ENCODE assay signal across 10 cellular contexts in genomic region chr1:86616871-86617270, GRCh38.
DNase-seq lines count a peak whose midpoint lies in the region; ATAC-seq and TF ChIP-seq lines count a peak whose summit lies in the region.
"Had no signal": no experiment of that assay in that cellular context is flagged by ENCODE, and none has a peak within 500 bp of the region (broad histone marks: within the 10 kb centered on the region; RNA-seq: fewer than 3 reads in every experiment).

No MANE protein-coding gene starts in this region.

- TF ChIP-seq POLR2A in adrenal gland (IDR thresholded peaks at IDR 0.05): no peak

- peak overlapping the region; percentile 6 to 50 for H3K27ac Mint-ChIP-seq in effector memory CD8-positive, alpha-beta T cell
- H3K27ac Mint-ChIP-seq in activated T-cell treated with anti-CD3 and anti-CD28 coated beads, Interleukin-2, amount 50 U/mL, for 24 hours: no peak overlapping the region

- 33 to 56% (median 55%) methylated on average over 1 of the region's 1 CpG for WGBS in adrenal gland, 4 donors

- peak; percentile 88 for DNase-seq in GM12864 (ENCODE audit: low read depth)
- no peak for DNase-seq in effector memory CD8-positive, alpha-beta T cell
- no peak for DNase-seq in adrenal gland
- DNase-seq in activated T-cell treated with anti-CD3 and anti-CD28 coated beads, Interleukin-2, amount 50 U/mL, for 24 hours: no peak
- DNase-seq in foreskin fibroblast: no peak
- no peak for DNase-seq in right atrium auricular region (ENCODE audit: low spot score)
- DNase-seq: right cardiac atrium had no signal

- H3K36me3 ChIP-seq in adrenal gland (replicated peaks in 1 of 2) (no peaks in the 10 kb centered on the region), right atrium auricular region (no peaks in the 10 kb centered on the region)
- H3K36me3 ChIP-seq: SJSA1 had no signal

- H3K4me1 Mint-ChIP-seq in effector memory CD8-positive, alpha-beta T cell (ENCODE audit: low read depth in 2 of 2): peaks cover 4 to 5% of the 10 kb centered on the region in 2 donors
- H3K4me1 Mint-ChIP-seq in activated T-cell treated with anti-CD3 and anti-CD28 coated beads, Interleukin-2, amount 50 U/mL, for 24 hours (ENCODE audit: low read depth): peaks cover 5% of the 10 kb centered on the region

- intact Hi-C loops in adrenal gland (cut with DNase I): no loop called here

- no peaks in the 10 kb centered on the region for H3K36me3 Mint-ChIP-seq in effector memory CD8-positive, alpha-beta T cell (ENCODE audit: insufficient read depth)
- H3K36me3 Mint-ChIP-seq in activated T-cell treated with anti-CD3 and anti-CD28 coated beads, Interleukin-2, amount 50 U/mL, for 24 hours (ENCODE audit: low read depth): no peaks in the 10 kb centered on the region

- H3K27me3 Mint-ChIP-seq in effector memory CD8-positive, alpha-beta T cell: peaks cover 9 to 16% of the 10 kb centered on the region in 2 donors
- H3K27me3 Mint-ChIP-seq in activated T-cell treated with anti-CD3 and anti-CD28 coated beads, Interleukin-2, amount 50 U/mL, for 24 hours: peaks cover 9% of the 10 kb centered on the region

- ATAC-seq in GM21447 (IDR thresholded peaks at IDR 0.05; ENCODE audit: unreplicated experiment) (peak; percentile 100), HG03520 (IDR thresholded peaks at IDR 0.05; ENCODE audit: unreplicated experiment) (peak; percentile 100)
- peak; percentile 74 for ATAC-seq in effector memory CD8-positive, alpha-beta T cell (replicated peaks)

- no peak overlapping the region for H3K4me3 Mint-ChIP-seq in effector memory CD8-positive, alpha-beta T cell
- no peak overlapping the region for H3K4me3 Mint-ChIP-seq in activated T-cell treated with anti-CD3 and anti-CD28 coated beads, Interleukin-2, amount 50 U/mL, for 24 hours

- H3K27ac ChIP-seq in adrenal gland (no peak overlapping the region), right atrium auricular region (no peak overlapping the region)
- H3K27ac ChIP-seq: SJSA1 had no signal

- TF ChIP-seq CTCF in GM12864 (IDR thresholded peaks at IDR 0.05; ENCODE audit: low read depth, low read length, missing control alignments): no peak
- TF ChIP-seq CTCF in adrenal gland (IDR thresholded peaks at IDR 0.05): no peak
- no peak for TF ChIP-seq CTCF in foreskin fibroblast (IDR thresholded peaks at IDR 0.05; ENCODE audit: low read depth, low read length)
- no peak for TF ChIP-seq CTCF in right atrium auricular region (IDR thresholded peaks at IDR 0.05)

- H3K9me3 Mint-ChIP-seq in effector memory CD8-positive, alpha-beta T cell: peaks cover 3 to 7% of the 10 kb centered on the region in 2 donors
- H3K9me3 Mint-ChIP-seq in activated T-cell treated with anti-CD3 and anti-CD28 coated beads, Interleukin-2, amount 50 U/mL, for 24 hours: peaks cover 11% of the 10 kb centered on the region

- H3K4me1 ChIP-seq in adrenal gland (replicated peaks in 1 of 2) (no peaks in the 10 kb centered on the region), right atrium auricular region (no peaks in the 10 kb centered on the region)
- H3K4me1 ChIP-seq: SJSA1 had no signal

- no peaks in the 10 kb centered on the region for H3K9me3 ChIP-seq in adrenal gland (replicated peaks in 1 of 3)
- peaks cover 0 to 22% of the 10 kb centered on the region in 2 donors for H3K9me3 ChIP-seq in right atrium auricular region
- H3K9me3 ChIP-seq: SJSA1 had no signal

- no peak overlapping the region for H3K4me3 ChIP-seq in GM12864 (ENCODE audit: low read depth, low read length)
- no peak overlapping the region for H3K4me3 ChIP-seq in adrenal gland
- H3K4me3 ChIP-seq in foreskin fibroblast (ENCODE audit: low read depth in 1 of 2, low read length in 2 of 2): no peak overlapping the region
- no peak overlapping the region for H3K4me3 ChIP-seq in right atrium auricular region
- H3K4me3 ChIP-seq: SJSA1 had no signal

- H3K27me3 ChIP-seq in adrenal gland (no peaks in the 10 kb centered on the region), right atrium auricular region (no peaks in the 10 kb centered on the region)
- H3K27me3 ChIP-seq: SJSA1 had no signal
